In genomic region chr3:112115161-112115739, GRCh38 we compare ENCODE assay signal across 12 cellular contexts. TPM values are rescaled to one million over a fixed set of nuclear protein-coding genes. Genes with fewer than 3 reads are reported as not detected.
DNase-seq lines count a peak whose midpoint lies in the region; ATAC-seq, FAIRE-seq and TF ChIP-seq lines count a peak whose summit lies in the region.
"Had no signal": no experiment of that assay in that cellular context is flagged by ENCODE, and none has a peak within 500 bp of the region (broad histone marks: within the 10 kb centered on the region; RNA-seq: fewer than 3 reads in every experiment).

No MANE protein-coding gene starts in this region.

- H3K27ac ChIP-seq in OCI-LY3 (ENCODE audit: low read length) = peak overlapping the region; percentile 82
- no peak overlapping the region for H3K27ac ChIP-seq in kidney (ENCODE audit: low read depth in 2 of 2, low read length in 2 of 2)
- H3K27ac ChIP-seq in right lobe of liver = no peak overlapping the region

- H3K79me2 ChIP-seq in OCI-LY3 (ENCODE audit: low read length) = no peaks in the 10 kb centered on the region

- H3K9me3 Mint-ChIP-seq in Caco-2 (ENCODE audit: unreplicated experiment) = no peaks in the 10 kb centered on the region
- H3K9me3 Mint-ChIP-seq: activated naive CD8-positive, alpha-beta T cell treated with anti-CD3 and anti-CD28 coated beads, Interleukin-2, amount 10 ng/mL, durations not matched to agents 7 days and 5 days; CD14-positive monocyte had no signal

- no TSS peak for BruUV-seq in Caco-2 (replicated peaks; lab: Mats Ljungman, UMichigan)

- no peaks in the 10 kb centered on the region for H3K27me3 Mint-ChIP-seq in Caco-2 (ENCODE audit: insufficient read depth, unreplicated experiment)
- H3K27me3 Mint-ChIP-seq: activated naive CD8-positive, alpha-beta T cell treated with anti-CD3 and anti-CD28 coated beads, Interleukin-2, amount 10 ng/mL, durations not matched to agents 7 days and 5 days had no signal

- H3K27ac Mint-ChIP-seq in Caco-2 (ENCODE audit: unreplicated experiment) = peak overlapping the region; percentile 22
- H3K27ac Mint-ChIP-seq: activated naive CD8-positive, alpha-beta T cell treated with anti-CD3 and anti-CD28 coated beads, Interleukin-2, amount 10 ng/mL, durations not matched to agents 7 days and 5 days had no signal

- intact Hi-C loops in Caco-2 (cut with micrococcal nuclease; ENCODE audit: unreplicated experiment) = no loop called here
- intact Hi-C loops in kidney (cut with DNase I) = no loop called here
- intact Hi-C loops in right lobe of liver (cut with DNase I) = no loop called here

- peak; percentile 41 for ATAC-seq in GM18870 (IDR thresholded peaks at IDR 0.05; ENCODE audit: unreplicated experiment)
- ATAC-seq in HG02840 (IDR thresholded peaks at IDR 0.05; ENCODE audit: low FRiP score, unreplicated experiment) = peak; percentile 38
- no peak for ATAC-seq in GM21528 (IDR thresholded peaks at IDR 0.05; ENCODE audit: low FRiP score, unreplicated experiment)
- no peak for ATAC-seq in right lobe of liver

- DNase-seq in Caco-2 (no peak), EL (no peak), kidney (no peak), right lobe of liver (no peak)
- DNase-seq: activated naive CD8-positive, alpha-beta T cell treated with anti-CD3 and anti-CD28 coated beads, Interleukin-2, amount 10 ng/mL, durations not matched to agents 7 days and 5 days had no signal

- no peak for FAIRE-seq in kidney (lab: Jason Lieb, UNC)
- FAIRE-seq: endothelial cell of umbilical vein had no signal

- H3K36me3 Mint-ChIP-seq in Caco-2 (ENCODE audit: insufficient read depth, unreplicated experiment) = peaks cover 98% of the 10 kb centered on the region

- H3K9me3 ChIP-seq in Caco-2 (no peaks in the 10 kb centered on the region), OCI-LY3 (ENCODE audit: insufficient read depth, low read length) (no peaks in the 10 kb centered on the region), kidney (ENCODE audit: control insufficient read depth in 1 of 2, low read length in 2 of 2) (no peaks in the 10 kb centered on the region), right lobe of liver (peaks cover 0 to 4% (median 0%) of the 10 kb centered on the region in 4 donors)

- TF ChIP-seq CTCF in Caco-2 (IDR thresholded peaks at IDR 0.05; ENCODE audit: insufficient read depth in 1 of 2, low read depth in 1 of 2, low read length in 1 of 2, severe bottlenecking in 1 of 2, unreplicated experiment in 1 of 2) = no peak
- TF ChIP-seq CTCF in OCI-LY3 (IDR thresholded peaks at IDR 0.05; ENCODE audit: low read depth, low read length) = no peak
- TF ChIP-seq CTCF in kidney (IDR thresholded peaks at IDR 0.05; ENCODE audit: borderline replicate concordance, extremely low read depth, insufficient read depth) = no peak
- no peak for TF ChIP-seq CTCF in right lobe of liver (IDR thresholded peaks at IDR 0.05)

- no peak for TF ChIP-seq POLR2A in right lobe of liver (IDR thresholded peaks at IDR 0.05)

- H3K4me3 Mint-ChIP-seq in Caco-2 (ENCODE audit: unreplicated experiment) = no peak overlapping the region
- H3K4me3 Mint-ChIP-seq: activated naive CD8-positive, alpha-beta T cell treated with anti-CD3 and anti-CD28 coated beads, Interleukin-2, amount 10 ng/mL, durations not matched to agents 7 days and 5 days had no signal

- peak overlapping the region; percentile 93 for H3K4me2 ChIP-seq in OCI-LY3 (ENCODE audit: low read length)

- peaks cover 7% of the 10 kb centered on the region for H3K4me1 Mint-ChIP-seq in Caco-2 (ENCODE audit: low read depth, unreplicated experiment)

- H3K4me3 ChIP-seq in Caco-2 (ENCODE audit: low read depth, low read length) (no peak overlapping the region), OCI-LY3 (ENCODE audit: low read length) (peak overlapping the region; percentile 60), kidney (ENCODE audit: low read length in 2 of 2) (no peak overlapping the region), right lobe of liver (no peak overlapping the region)

- H3K9ac ChIP-seq in OCI-LY3 (ENCODE audit: low read length) (peak overlapping the region; percentile 48), kidney (ENCODE audit: low read length in 2 of 2) (no peak overlapping the region)

- no peaks in the 10 kb centered on the region for H3K4me1 ChIP-seq in Caco-2
- peaks cover 77% of the 10 kb centered on the region for H3K4me1 ChIP-seq in OCI-LY3 (ENCODE audit: low read length)
- peaks cover 0 to 2% of the 10 kb centered on the region in 2 donors for H3K4me1 ChIP-seq in kidney (ENCODE audit: control insufficient read depth in 1 of 2, insufficient read depth in 1 of 2, low read depth in 1 of 2, low read length in 2 of 2)
- H3K4me1 ChIP-seq in right lobe of liver = peaks cover 0 to 5% (median 0%) of the 10 kb centered on the region in 4 donors

- H3K27me3 ChIP-seq in Caco-2 (replicated peaks; ENCODE audit: control insufficient read depth, insufficient read depth, low read length) = no peaks in the 10 kb centered on the region
- H3K27me3 ChIP-seq in OCI-LY3 (ENCODE audit: low read depth, low read length) = no peaks in the 10 kb centered on the region
- no peaks in the 10 kb centered on the region for H3K27me3 ChIP-seq in right lobe of liver

- POLR2A ChIA-PET in Caco-2 (lab: Charles Lee) = no interaction called here

- 85% methylated on average over 6 of the region's 6 CpGs for WGBS in right lobe of liver (ENCODE audit: insufficient coverage, low coverage, low lambda C conversion rate, missing lambda C conversion rate)

- peaks cover 7% of the 10 kb centered on the region for H3K36me3 ChIP-seq in Caco-2 (ENCODE audit: control insufficient read depth, insufficient read depth, low read length)
- peaks cover 3% of the 10 kb centered on the region for H3K36me3 ChIP-seq in OCI-LY3 (replicated peaks; ENCODE audit: low read depth, low read length)
- peaks cover 4 to 7% of the 10 kb centered on the region in 2 donors for H3K36me3 ChIP-seq in kidney (ENCODE audit: control insufficient read depth in 1 of 2, insufficient read depth in 2 of 2, low read length in 2 of 2)
- no peaks in the 10 kb centered on the region for H3K36me3 ChIP-seq in right lobe of liver

- CTCF ChIA-PET in Caco-2 (lab: Charles Lee) = interaction anchor here (1.2 kb wide), 1 partner anchor 12 kb away, joined by 3 read pairs; no protein-coding TSS in a partner anchor

- H4K20me1 ChIP-seq in OCI-LY3 (ENCODE audit: insufficient read depth, low read length) = no peaks in the 10 kb centered on the region

- H2AFZ ChIP-seq in OCI-LY3 (ENCODE audit: low read depth, low read length) = peak overlapping the region; percentile 64; the same call in 1 of the 2 replicates

RNA-seq across cellular contexts. Expression of gene GCSAM, which starts 17.8 kb away (rescaled TPM):
- total RNA-seq in Caco-2 (2022) (not detected in 2 replicates), kidney (0.88 TPM), right lobe of liver (under 1 TPM in 2 of 6 experiments, not detected in 4; 0.12 to 0.18 TPM)
- polyA plus RNA-seq in kidney (ENCODE audit: insufficient read depth, low read depth, low replicate concordance) = not detected
- total RNA-seq: endothelial cell of umbilical vein, NCI-H460 had no signal
- polyA plus RNA-seq: endothelial cell of umbilical vein had no signal

RNA-seq across cellular contexts. Expression of gene C3orf52, which starts 29.1 kb away (rescaled TPM):
- total RNA-seq in Caco-2 (2022) (52.4 and 64.5 TPM in 2 replicates), kidney (5.2 TPM), right lobe of liver (under 1 TPM; 0.12 to 0.69 (median 0.34) TPM)
- 3.8 TPM for polyA plus RNA-seq in kidney (ENCODE audit: insufficient read depth, low read depth, low replicate concordance)
- polyA plus RNA-seq: CD14-positive monocyte had no signal

Comparison
In these comparisons a context has a peak if more than half of its experiments do, and no peak if none do; other contexts are left out.
1. ATAC-seq: peak in GM18870 (single experiment) and HG02840 (single experiment); none in GM21528 (single experiment) and right lobe of liver (0 of 4).